ENCODE assay signal across 24 cellular contexts in genomic region chr7:23633417-23633816, GRCh38. TPM values are rescaled to one million over a fixed set of nuclear protein-coding genes. Genes with fewer than 3 reads are reported as not detected.
DNase-seq lines count a peak whose midpoint lies in the region; ATAC-seq, FAIRE-seq and TF ChIP-seq lines count a peak whose summit lies in the region.
"Had no signal": no experiment of that assay in that cellular context is flagged by ENCODE, and none has a peak within 500 bp of the region (broad histone marks: within the 10 kb centered on the region; RNA-seq: fewer than 3 reads in every experiment).

No MANE protein-coding gene starts in this region.

- no peaks in the 10 kb centered on the region for H4K20me1 ChIP-seq in K562 (replicated peaks; ENCODE audit: control insufficient read depth, insufficient read depth, low read length)
- H4K20me1 ChIP-seq: BLaER1 treated with 17β-estradiol and CSF1 and Interleukin-3, amounts not matched to agents 10 nM and 100 nM had no signal

- FAIRE-seq in K562 (lab: Jason Lieb, UNC) = peak; percentile 6
- FAIRE-seq: A549, D721Med, GM12892, GM18507, GM19239 had no signal

- H3K36me3 ChIP-seq in Panc1 (ENCODE audit: control insufficient read depth, insufficient read depth, low read length) (no peaks in the 10 kb centered on the region), K562 (ENCODE audit: control insufficient read depth, insufficient read depth, low read length) (no peaks in the 10 kb centered on the region)

- intact Hi-C loops in Panc1 (cut with micrococcal nuclease; ENCODE audit: unreplicated experiment) = no loop called here
- intact Hi-C loops in K562 (cut with micrococcal nuclease) = no loop called here

- ATAC-seq in Panc1 (peak; percentile 12; the same call in 1 of the 2 replicates), K562 (peak; percentile 35; the same call in 1 of the 3 replicates), GM18867 (IDR thresholded peaks at IDR 0.05; ENCODE audit: unreplicated experiment) (no peak)
- ATAC-seq in stimulated activated effector memory CD8-positive, alpha-beta T cell treated with anti-CD3 and anti-CD28 coated beads, Interleukin-12 subunit alpha, Interleukin-12 subunit beta, amount 100 ng/mL, for 72 hours = no peak
- ATAC-seq: A549; CD8-positive, alpha-beta T cell; GM12878 had no signal

- TF ChIP-seq CTCF in Panc1 (IDR thresholded peaks at IDR 0.05) (no peak), K562 (IDR thresholded peaks at IDR 0.05 in 2 of 3, conservative IDR thresholded peaks at IDR 0.05 in 1 of 3; ENCODE audit: insufficient read depth in 2 of 3, low read depth in 1 of 3, low read length in 3 of 3) (no peak)

- H3K4me1 ChIP-seq in Panc1 (ENCODE audit: control insufficient read depth, insufficient read depth, low read length) (no peaks in the 10 kb centered on the region), K562 (replicated peaks in 1 of 2; ENCODE audit: control insufficient read depth in 2 of 2, insufficient read depth in 2 of 2, low read length in 2 of 2) (no peaks in the 10 kb centered on the region)
- H3K4me1 ChIP-seq: A549; BLaER1 treated with 17β-estradiol and CSF1 and Interleukin-3, amounts not matched to agents 10 nM and 100 nM had no signal

- H3K4me3 Mint-ChIP-seq in stimulated activated effector memory CD8-positive, alpha-beta T cell treated with anti-CD3 and anti-CD28 coated beads, Interleukin-12 subunit alpha, Interleukin-12 subunit beta, amount 100 ng/mL, for 72 hours = no peak overlapping the region
- H3K4me3 Mint-ChIP-seq: B cell; CD4-positive, alpha-beta T cell; CD8-positive, alpha-beta T cell had no signal

- H3K79me2 ChIP-seq in K562 (ENCODE audit: control insufficient read depth, insufficient read depth, low read length) = no peaks in the 10 kb centered on the region

- no peak for TF ChIP-seq RAD21 in K562 (CRISPR knock-in tag; conservative IDR thresholded peaks at IDR 0.05 in 1 of 2, IDR thresholded peaks at IDR 0.05 in 1 of 2)

- no peak overlapping the region for H2AFZ ChIP-seq in K562 (ENCODE audit: low read depth, low read length)

- H3K9me3 ChIP-seq in Panc1 (ENCODE audit: control insufficient read depth, insufficient read depth, low read depth, low read length) (no peaks in the 10 kb centered on the region), K562 (replicated peaks; ENCODE audit: control insufficient read depth, insufficient read depth, low read depth, low read length) (no peaks in the 10 kb centered on the region)
- H3K9me3 ChIP-seq: A549; BLaER1 treated with 17β-estradiol and CSF1 and Interleukin-3, amounts not matched to agents 10 nM and 100 nM; Caco-2 had no signal

- no peaks in the 10 kb centered on the region for H3K9me3 Mint-ChIP-seq in stimulated activated effector memory CD8-positive, alpha-beta T cell treated with anti-CD3 and anti-CD28 coated beads, Interleukin-12 subunit alpha, Interleukin-12 subunit beta, amount 100 ng/mL, for 72 hours
- H3K9me3 Mint-ChIP-seq: CD4-positive, alpha-beta T cell; CD8-positive, alpha-beta T cell had no signal

- POLR2A ChIA-PET in Panc1 (lab: Charles Lee) = no interaction called here
- POLR2A ChIA-PET in K562 (lab: Yijun Ruan, JAX) = interaction anchor here (0.5 kb wide), 1 partner anchor 9 kb away, joined by 3 read pairs; no protein-coding TSS in a partner anchor

- no peak overlapping the region for H3K4me3 ChIP-seq in Panc1 (ENCODE audit: low read depth in 2 of 2, low read length in 2 of 2)
- no peak overlapping the region for H3K4me3 ChIP-seq in K562
- H3K4me3 ChIP-seq: A549; BLaER1 treated with 17β-estradiol and CSF1 and Interleukin-3, amounts not matched to agents 10 nM and 100 nM; GM12878 had no signal

- TF ChIP-seq POLR2A in K562 (conservative IDR thresholded peaks at IDR 0.05) = no peak

- TF ChIP-seq EP300 in K562 (IDR thresholded peaks at IDR 0.05; ENCODE audit: low read length) = no peak

- in situ Hi-C loops in Panc1 (cut with HindIII; ENCODE audit: low pct_unique_long_range_greater_than_20kb, low sequenced_read_pairs) (no loop called here), K562 (cut with MboI) (no loop called here)

- H3K27me3 ChIP-seq in Panc1 (ENCODE audit: control insufficient read depth, insufficient read depth, low read length) = no peaks in the 10 kb centered on the region
- H3K27me3 ChIP-seq in K562 (ENCODE audit: control insufficient read depth in 2 of 2, insufficient read depth in 2 of 2, low read length in 2 of 2) = no peaks in the 10 kb centered on the region; a peak in 2 of 5 replicates
- H3K27me3 ChIP-seq: BLaER1 treated with 17β-estradiol and CSF1 and Interleukin-3, amounts not matched to agents 10 nM and 100 nM had no signal

- DNase-seq in Daoy (ENCODE audit: low read depth) = peak; percentile 19
- DNase-seq in Panc1 (ENCODE audit: low read depth, low spot score) = no peak
- DNase-seq in K562 (ENCODE audit: extremely low read depth in 1 of 4, low spot score in 3 of 4) = peak in 1 of 4 experiments; percentile 9
- DNase-seq in stimulated activated effector memory CD8-positive, alpha-beta T cell treated with anti-CD3 and anti-CD28 coated beads, Interleukin-12 subunit alpha, Interleukin-12 subunit beta, amount 100 ng/mL, for 72 hours (ENCODE audit: low spot score in 2 of 2) = no peak
- DNase-seq in T-helper 2 cell = no peak
- DNase-seq: AML-193; Caco-2; Calu3; CD4-positive, alpha-beta T cell; CD8-positive, alpha-beta T cell; DMS79 treated with DMSO at 0.1 percent for 48 hours; EL; GDM1 had no signal

- CTCF ChIA-PET in Panc1 (lab: Charles Lee) (interaction anchor here (0.7 kb wide), 1 partner anchor 66 kb away, joined by 3 read pairs; no protein-coding TSS in a partner anchor), K562 (lab: Yijun Ruan, JAX; ENCODE audit: low intra/inter-chr PET ratio) (no interaction called here)

- no TSS peak for BruUV-seq in Panc1 (replicated peaks; lab: Mats Ljungman, UMichigan)
- BruUV-seq in K562 (replicated peaks; lab: Mats Ljungman, UMichigan) = no TSS peak

- no peak overlapping the region for H3K4me2 ChIP-seq in K562 (ENCODE audit: insufficient read depth, low read length)
- H3K4me2 ChIP-seq: A549; BLaER1 treated with 17β-estradiol and CSF1 and Interleukin-3, amounts not matched to agents 10 nM and 100 nM had no signal

- no peaks in the 10 kb centered on the region for H3K9me1 ChIP-seq in K562 (ENCODE audit: control insufficient read depth, insufficient read depth, low read length)

- no peak overlapping the region for H3K9ac ChIP-seq in K562 (ENCODE audit: insufficient read depth in 1 of 2, low read depth in 2 of 2, low read length in 2 of 2)
- H3K9ac ChIP-seq: BLaER1 treated with 17β-estradiol and CSF1 and Interleukin-3, amounts not matched to agents 10 nM and 100 nM had no signal

- WGBS in K562 (ENCODE audit: insufficient coverage, low coverage, missing lambda C conversion rate) = 8% methylated on average over 7 of the region's 7 CpGs

- no peak overlapping the region for H3K27ac Mint-ChIP-seq in stimulated activated effector memory CD8-positive, alpha-beta T cell treated with anti-CD3 and anti-CD28 coated beads, Interleukin-12 subunit alpha, Interleukin-12 subunit beta, amount 100 ng/mL, for 72 hours
- H3K27ac Mint-ChIP-seq: B cell; CD4-positive, alpha-beta T cell; CD8-positive, alpha-beta T cell had no signal

- H3K36me3 Mint-ChIP-seq in stimulated activated effector memory CD8-positive, alpha-beta T cell treated with anti-CD3 and anti-CD28 coated beads, Interleukin-12 subunit alpha, Interleukin-12 subunit beta, amount 100 ng/mL, for 72 hours = no peaks in the 10 kb centered on the region

- no peak overlapping the region for H3K27ac ChIP-seq in Panc1 (ENCODE audit: low read length)
- no peak overlapping the region for H3K27ac ChIP-seq in K562 (ENCODE audit: extremely low read depth, low read depth, low read length)
- H3K27ac ChIP-seq: 22Rv1; A549; BLaER1 treated with 17β-estradiol and CSF1 and Interleukin-3, amounts not matched to agents 10 nM and 100 nM; C4-2B had no signal

- H3K4me1 Mint-ChIP-seq in stimulated activated effector memory CD8-positive, alpha-beta T cell treated with anti-CD3 and anti-CD28 coated beads, Interleukin-12 subunit alpha, Interleukin-12 subunit beta, amount 100 ng/mL, for 72 hours = no peaks in the 10 kb centered on the region
- H3K4me1 Mint-ChIP-seq: B cell had no signal

RNA-seq across cellular contexts. Expression of gene CCDC126, which starts 36.2 kb away (rescaled TPM):
- 29.3 and 31.5 TPM in 2 replicates for total RNA-seq in Daoy (2014; rRNA removed; shearing (Covaris generic))
- total RNA-seq in Panc1 (2021; ENCODE audit: unreplicated experiment) = 10.3 TPM
- 6.8 TPM for polyA plus RNA-seq in Panc1 (2012; ENCODE audit: insufficient read length)
- total RNA-seq in K562 (2011; cell fraction: chromatin; rRNA removed; ENCODE audit: low replicate concordance) = 6.0 and 13.2 TPM in 2 replicates
- 5.0 and 5.3 TPM in 2 replicates for total RNA-seq in K562 (2011; cell fraction: nucleolus; rRNA removed)
- 6.1 and 10.1 TPM in 2 replicates for total RNA-seq in K562 (2011; cell fraction: nucleoplasm; rRNA removed)
- 3.0 and 6.5 TPM in 2 replicates for total RNA-seq in K562 (2014; rRNA removed)
- total RNA-seq in K562 (2014; rRNA removed; fragmentation: Illumina TruSeq; extraction: Trizol) = 5.8 and 6.4 TPM in 2 replicates
- 6.1 and 7.5 TPM in 2 replicates for total RNA-seq in K562 (2015; rRNA removed; fragmentation: Illumina TruSeq; extraction: Trizol)
- 5.2 TPM in 2 replicates for total RNA-seq in K562 (2021)
- 3.1 and 3.6 TPM in 2 replicates for polyA plus RNA-seq in K562 (2011; rRNA removed)
- 1.6 and 2.4 TPM in 2 replicates for polyA plus RNA-seq in K562 (2011; cell fraction: cytosol; rRNA removed)
- polyA plus RNA-seq in K562 (2011; cell fraction: nucleus; rRNA removed) = 2.7 TPM in 2 replicates
- 3.8 and 4.3 TPM in 2 replicates for polyA plus RNA-seq in K562 (2012)
- 4.5 and 4.7 TPM in 2 replicates for polyA plus RNA-seq in K562 (2014; fragmentation: Illumina TruSeq; extraction: Trizol)
- 10 to 100 TPM; 14.3 to 16.2 TPM for polyA plus RNA-seq in K562 (2014; fragmentation: Nextera tagmentation; extraction: Ambion mirVana)
- 3.9 and 4.3 TPM in 2 replicates for polyA plus RNA-seq in K562 (2014; rRNA removed)
- polyA minus RNA-seq in K562 (2011; rRNA and poly(A)+ RNA removed) = 8.1 and 9.8 TPM in 2 replicates
- polyA minus RNA-seq in K562 (2011; cell fraction: cytosol; rRNA and poly(A)+ RNA removed) = 2.3 and 3.3 TPM in 2 replicates
- 3.8 and 5.1 TPM in 2 replicates for polyA minus RNA-seq in K562 (2011; cell fraction: nucleus; rRNA and poly(A)+ RNA removed)

RNA-seq across cellular contexts. Expression of gene FAM221A, which starts 46.6 kb away (rescaled TPM):
- total RNA-seq in Daoy (2014; rRNA removed; shearing (Covaris generic)) = 6.5 and 6.9 TPM in 2 replicates
- 8.4 TPM for total RNA-seq in Panc1 (2021; ENCODE audit: unreplicated experiment)
- 8.5 TPM for polyA plus RNA-seq in Panc1 (2012; ENCODE audit: insufficient read length)
- not detected in 2 replicates for total RNA-seq in K562 (2011; cell fraction: chromatin; rRNA removed; ENCODE audit: low replicate concordance)
- not detected in 2 replicates for total RNA-seq in K562 (2011; cell fraction: nucleolus; rRNA removed)
- total RNA-seq in K562 (2011; cell fraction: nucleoplasm; rRNA removed) = not detected in 2 replicates
- 0.29 TPM in 1 of 2 replicates, not detected in the other for total RNA-seq in K562 (2014; rRNA removed)
- total RNA-seq in K562 (2014; rRNA removed; fragmentation: Illumina TruSeq; extraction: Trizol) = not detected in 2 replicates
- not detected in 2 replicates for total RNA-seq in K562 (2015; rRNA removed; fragmentation: Illumina TruSeq; extraction: Trizol)
- total RNA-seq in K562 (2021) = not detected in 2 replicates
- polyA plus RNA-seq in K562 (2011; rRNA removed) = not detected in 2 replicates
- polyA plus RNA-seq in K562 (2011; cell fraction: cytosol; rRNA removed) = 0.35 TPM in 1 of 2 replicates, not detected in the other
- polyA plus RNA-seq in K562 (2011; cell fraction: nucleus; rRNA removed) = 0.03 and 0.13 TPM in 2 replicates
- polyA plus RNA-seq in K562 (2012) = not detected in 2 replicates
- not detected in 2 replicates for polyA plus RNA-seq in K562 (2014; fragmentation: Illumina TruSeq; extraction: Trizol)
- not detected for polyA plus RNA-seq in K562 (2014; fragmentation: Nextera tagmentation; extraction: Ambion mirVana)
- not detected in 2 replicates for polyA plus RNA-seq in K562 (2014; rRNA removed)
- polyA minus RNA-seq in K562 (2011; rRNA and poly(A)+ RNA removed) = not detected in 2 replicates
- not detected in 2 replicates for polyA minus RNA-seq in K562 (2011; cell fraction: cytosol; rRNA and poly(A)+ RNA removed)
- not detected in 2 replicates for polyA minus RNA-seq in K562 (2011; cell fraction: nucleus; rRNA and poly(A)+ RNA removed)

Comparison
In these comparisons a context has a peak if more than half of its experiments do, and no peak if none do; other contexts are left out.
1. ATAC-seq: peak in Panc1 (single experiment) and K562 (single experiment); none in stimulated activated effector memory CD8-positive, alpha-beta T cell treated with anti-CD3 and anti-CD28 coated beads, Interleukin-12 subunit alpha, Interleukin-12 subunit beta, amount 100 ng/mL, for 72 hours (single experiment) and GM18867 (single experiment).